Comparison of ENCODE assay signal across 14 cellular contexts in the genomic region with DNA sequence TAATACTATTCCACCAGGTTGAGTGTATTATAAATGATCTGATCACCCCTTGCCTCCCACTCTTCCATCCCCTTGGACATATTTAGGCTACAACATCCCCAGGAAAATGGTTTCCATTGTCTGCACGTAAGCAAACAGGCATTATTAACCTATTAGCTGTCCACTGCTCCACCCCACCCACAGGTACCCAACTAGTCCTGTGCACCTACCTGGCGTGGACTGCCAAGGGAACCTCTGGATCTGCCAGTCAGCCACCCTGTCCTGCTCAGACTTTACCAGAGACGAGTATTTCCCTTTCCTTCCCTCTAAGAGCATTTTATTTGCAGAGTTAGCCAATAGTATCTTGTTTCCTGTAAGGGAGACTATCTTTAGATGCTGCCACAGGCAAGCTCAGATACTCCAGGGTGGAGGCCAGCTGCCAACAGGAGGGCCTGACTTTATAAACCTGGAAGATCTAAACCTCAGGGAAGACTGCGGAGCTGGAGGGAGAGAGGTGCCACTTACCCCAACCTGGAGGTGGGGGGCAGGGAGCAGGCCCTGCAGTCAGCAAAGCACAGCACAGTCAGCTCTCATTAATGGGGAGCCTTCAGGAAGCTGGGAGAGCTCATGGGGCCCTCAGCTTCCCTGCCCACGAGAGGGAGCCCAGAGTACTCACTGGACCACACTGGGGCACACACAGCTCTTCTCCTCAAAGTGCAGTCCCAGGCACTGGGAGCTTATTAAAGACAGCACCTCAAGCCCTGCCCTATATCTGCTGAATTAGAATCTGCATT. TPM values are rescaled to one million over a fixed set of nuclear protein-coding genes. Genes with fewer than 3 reads are reported as not detected.
DNase-seq lines count a peak whose midpoint lies in the region; ATAC-seq and TF ChIP-seq lines count a peak whose summit lies in the region.
"Had no signal": no experiment of that assay in that cellular context is flagged by ENCODE, and none has a peak within 500 bp of the region (broad histone marks: within the 10 kb centered on the region; RNA-seq: fewer than 3 reads in every experiment).

A gene with protein sequence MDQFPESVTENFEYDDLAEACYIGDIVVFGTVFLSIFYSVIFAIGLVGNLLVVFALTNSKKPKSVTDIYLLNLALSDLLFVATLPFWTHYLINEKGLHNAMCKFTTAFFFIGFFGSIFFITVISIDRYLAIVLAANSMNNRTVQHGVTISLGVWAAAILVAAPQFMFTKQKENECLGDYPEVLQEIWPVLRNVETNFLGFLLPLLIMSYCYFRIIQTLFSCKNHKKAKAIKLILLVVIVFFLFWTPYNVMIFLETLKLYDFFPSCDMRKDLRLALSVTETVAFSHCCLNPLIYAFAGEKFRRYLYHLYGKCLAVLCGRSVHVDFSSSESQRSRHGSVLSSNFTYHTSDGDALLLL (minus strand): TSS at position 292 of the 773 bp plus-strand sequence. CDS start 13,527 bp downstream, outside the sequence.

- no peaks in the 10 kb centered on the region for H3K27me3 Mint-ChIP-seq in activated T-cell treated with anti-CD3 and anti-CD28 coated beads, Interleukin-2, amount 50 U/mL, for 4 hours (ENCODE audit: low read depth)
- no peaks in the 10 kb centered on the region for H3K27me3 Mint-ChIP-seq in activated T-cell treated with anti-CD3 and anti-CD28 coated beads, Interleukin-2, amount 50 U/mL, for 24 hours
- no peaks in the 10 kb centered on the region for H3K27me3 Mint-ChIP-seq in stimulated activated memory B cell treated with anti-CD40 and anti-IgM and Interleukin-4, amounts not matched to agents 10 μg/mL and 1 μg/mL and 100 μg/mL, for 72 hours

- H3K4me3 Mint-ChIP-seq in activated T-cell treated with anti-CD3 and anti-CD28 coated beads, Interleukin-2, amount 50 U/mL, for 4 hours: peak within 1 kb of the TSS; percentile 82
- H3K4me3 Mint-ChIP-seq in activated T-cell treated with anti-CD3 and anti-CD28 coated beads, Interleukin-2, amount 50 U/mL, for 24 hours: no peak within 1 kb of the TSS
- no peak within 1 kb of the TSS for H3K4me3 Mint-ChIP-seq in stimulated activated memory B cell treated with anti-CD40 and anti-IgM and Interleukin-4, amounts not matched to agents 10 μg/mL and 1 μg/mL and 100 μg/mL, for 72 hours

- DNase-seq in activated T-cell treated with anti-CD3 and anti-CD28 coated beads, Interleukin-2, amount 50 U/mL, for 4 hours: no peak
- DNase-seq in activated T-cell treated with anti-CD3 and anti-CD28 coated beads, Interleukin-2, amount 50 U/mL, for 24 hours: no peak
- DNase-seq in SIG-M5 treated with dmso at 0.1 percent for 504 hours (lab: John Stamatoyannopoulos, UW; ENCODE audit: unreplicated experiment): peak; percentile 77
- DNase-seq in heart right ventricle: no peak
- DNase-seq in middle frontal gyrus (ENCODE audit: extremely low spot score, low spot score): no peak
- no peak for DNase-seq in RKO (ENCODE audit: low spot score)
- no peak for DNase-seq in HUDEP-2 (lab: John Stamatoyannopoulos, UW; ENCODE audit: unreplicated experiment in 76 of 76)
- DNase-seq: effector CD8-positive, alpha-beta T cell; NCI-H748 treated with DMSO at 0.1 percent for 48 hours had no signal

- intact Hi-C loops in heart right ventricle (cut with DNase I): loop anchor here in 1 of 10 donors (5.0 kb wide), 1 partner anchor 68 kb away; no protein-coding TSS in a partner anchor

- peaks cover 19% of the 10 kb centered on the region for H3K4me1 Mint-ChIP-seq in activated T-cell treated with anti-CD3 and anti-CD28 coated beads, Interleukin-2, amount 50 U/mL, for 4 hours (ENCODE audit: low read depth)
- H3K4me1 Mint-ChIP-seq in activated T-cell treated with anti-CD3 and anti-CD28 coated beads, Interleukin-2, amount 50 U/mL, for 24 hours (ENCODE audit: low read depth): peaks cover 11% of the 10 kb centered on the region
- peaks cover 49% of the 10 kb centered on the region for H3K4me1 Mint-ChIP-seq in stimulated activated memory B cell treated with anti-CD40 and anti-IgM and Interleukin-4, amounts not matched to agents 10 μg/mL and 1 μg/mL and 100 μg/mL, for 72 hours

- peak within 1 kb of the TSS in 4 of 10 donors; percentile 2 to 25 (median 12) for H3K4me3 ChIP-seq in heart right ventricle

- no peak within 1 kb of the TSS for H3K27ac Mint-ChIP-seq in activated T-cell treated with anti-CD3 and anti-CD28 coated beads, Interleukin-2, amount 50 U/mL, for 24 hours
- peak within 1 kb of the TSS; percentile 48 for H3K27ac Mint-ChIP-seq in stimulated activated memory B cell treated with anti-CD40 and anti-IgM and Interleukin-4, amounts not matched to agents 10 μg/mL and 1 μg/mL and 100 μg/mL, for 72 hours

- H3K27ac ChIP-seq in heart right ventricle: peak within 1 kb of the TSS in 3 of 10 donors; percentile 15 to 68 (median 26)
- H3K27ac ChIP-seq: VCaP had no signal

- H3K9me3 ChIP-seq in heart right ventricle: no peaks in the 10 kb centered on the region

- peaks cover 0 to 55% (median 4%) of the 10 kb centered on the region in 9 donors for H3K4me1 ChIP-seq in heart right ventricle

- no peaks in the 10 kb centered on the region for H3K36me3 ChIP-seq in heart right ventricle

- H3K27me3 ChIP-seq in heart right ventricle: no peaks in the 10 kb centered on the region

- no peak for ATAC-seq in activated T-cell treated with anti-CD3 and anti-CD28 coated beads, Interleukin-2, amount 50 U/mL, for 4 hours
- ATAC-seq in heart right ventricle: peak in 7 of 8 donors; percentile 19 to 83 (median 62)
- ATAC-seq in stimulated activated memory B cell treated with anti-CD40 and anti-IgM and Interleukin-4, amounts not matched to agents 10 μg/mL and 1 μg/mL and 100 μg/mL, for 72 hours: no peak
- ATAC-seq: activated naive CD4-positive, alpha-beta T cell treated with anti-CD3 and anti-CD28 coated beads, Interleukin-2, amount 50 U/mL, for 72 hours had no signal

- WGBS in heart right ventricle, 2 donors: 29 to 33% methylated on average over 5 of the region's 5 CpGs

- H3K36me3 Mint-ChIP-seq in activated T-cell treated with anti-CD3 and anti-CD28 coated beads, Interleukin-2, amount 50 U/mL, for 4 hours (ENCODE audit: insufficient read depth): no peaks in the 10 kb centered on the region
- H3K36me3 Mint-ChIP-seq in activated T-cell treated with anti-CD3 and anti-CD28 coated beads, Interleukin-2, amount 50 U/mL, for 24 hours (ENCODE audit: low read depth): no peaks in the 10 kb centered on the region
- no peaks in the 10 kb centered on the region for H3K36me3 Mint-ChIP-seq in stimulated activated memory B cell treated with anti-CD40 and anti-IgM and Interleukin-4, amounts not matched to agents 10 μg/mL and 1 μg/mL and 100 μg/mL, for 72 hours
- H3K36me3 Mint-ChIP-seq: activated naive CD4-positive, alpha-beta T cell treated with anti-CD3 and anti-CD28 coated beads, Interleukin-2, amount 50 U/mL, for 72 hours had no signal

- TF ChIP-seq CTCF in heart right ventricle (IDR thresholded peaks at IDR 0.05): peak in 1 of 9 donors; percentile 8

- H3K9me3 Mint-ChIP-seq in activated T-cell treated with anti-CD3 and anti-CD28 coated beads, Interleukin-2, amount 50 U/mL, for 4 hours: no peaks in the 10 kb centered on the region
- no peaks in the 10 kb centered on the region for H3K9me3 Mint-ChIP-seq in activated T-cell treated with anti-CD3 and anti-CD28 coated beads, Interleukin-2, amount 50 U/mL, for 24 hours
- H3K9me3 Mint-ChIP-seq in stimulated activated memory B cell treated with anti-CD40 and anti-IgM and Interleukin-4, amounts not matched to agents 10 μg/mL and 1 μg/mL and 100 μg/mL, for 72 hours: no peaks in the 10 kb centered on the region
- H3K9me3 Mint-ChIP-seq: activated naive CD4-positive, alpha-beta T cell treated with anti-CD3 and anti-CD28 coated beads, Interleukin-2, amount 50 U/mL, for 72 hours had no signal

RNA-seq across cellular contexts. Expression of the gene that starts here (rescaled TPM):
- total RNA-seq in activated T-cell treated with anti-CD3 and anti-CD28 coated beads, Interleukin-2, amount 50 U/mL, for 4 hours: under 1 TPM; 0.32 to 0.73 (median 0.40) TPM
- 1 to 10 TPM in 6 of 10 donors, under 1 TPM in 4; 0.12 to 6.9 (median 1.3) TPM for total RNA-seq in heart right ventricle
- under 1 TPM; 0.13 to 0.15 TPM for polyA plus RNA-seq in heart right ventricle
- total RNA-seq: MCF 10A had no signal
- polyA plus RNA-seq: neural cell had no signal

Comparison
In these comparisons a context has a peak if more than half of its experiments do, and no peak if none do; other contexts are left out.
1. ATAC-seq: peak in heart right ventricle (7 of 8); none in activated T-cell treated with anti-CD3 and anti-CD28 coated beads, Interleukin-2, amount 50 U/mL, for 4 hours (0 of 2) and stimulated activated memory B cell treated with anti-CD40 and anti-IgM and Interleukin-4, amounts not matched to agents 10 μg/mL and 1 μg/mL and 100 μg/mL, for 72 hours (single experiment).